ENCODE assay signal across 16 cellular contexts in genomic region chr12:116497051-116497529, GRCh38.
DNase-seq lines count a peak whose midpoint lies in the region; ATAC-seq and TF ChIP-seq lines count a peak whose summit lies in the region.
"Had no signal": no experiment of that assay in that cellular context is flagged by ENCODE, and none has a peak within 500 bp of the region (broad histone marks: within the 10 kb centered on the region; RNA-seq: fewer than 3 reads in every experiment).

No MANE protein-coding gene starts in this region.

- no peaks in the 10 kb centered on the region for H3K27me3 ChIP-seq in esophagus squamous epithelium
- H3K27me3 ChIP-seq in psoas muscle (ENCODE audit: insufficient read depth in 3 of 3, low read length in 2 of 3): no peaks in the 10 kb centered on the region
- H3K27me3 ChIP-seq: upper lobe of right lung had no signal

- TF ChIP-seq CTCF in esophagus squamous epithelium (IDR thresholded peaks at IDR 0.05): peak in 2 of 6 experiments; percentile 21 to 34
- TF ChIP-seq CTCF in psoas muscle (IDR thresholded peaks at IDR 0.05): no peak

- ATAC-seq in psoas muscle: peak; percentile 84 to 92 (median 88)
- no peak for ATAC-seq in HG02852 (IDR thresholded peaks at IDR 0.05; ENCODE audit: unreplicated experiment)
- no peak for ATAC-seq in GM18505 (IDR thresholded peaks at IDR 0.05; ENCODE audit: unreplicated experiment)
- ATAC-seq: upper lobe of right lung had no signal

- WGBS in esophagus squamous epithelium, 2 donors: 34 to 41% methylated on average over 4 to 7 of the region's 14 CpGs
- 31 to 58% (median 42%) methylated on average over 14 of the region's 14 CpGs for WGBS in psoas muscle, 3 donors

- intact Hi-C loops in esophagus squamous epithelium (cut with DNase I) (no loop called here), psoas muscle (cut with DNase I) (no loop called here)

- H3K4me3 ChIP-seq in esophagus squamous epithelium: no peak overlapping the region
- peak overlapping the region; percentile 15 for H3K4me3 ChIP-seq in psoas muscle
- H3K4me3 ChIP-seq: upper lobe of right lung had no signal

- TF ChIP-seq POLR2A in esophagus squamous epithelium (IDR thresholded peaks at IDR 0.05) (no peak), GM18505 (IDR thresholded peaks at IDR 0.05; ENCODE audit: borderline replicate concordance, extremely low read depth, insufficient read depth, insufficient read length) (no peak)

- in situ Hi-C loops in G401 (cut with HindIII; ENCODE audit: low sequenced_read_pairs): no loop called here

- H3K4me1 ChIP-seq in esophagus squamous epithelium (peaks cover 4 to 28% (median 9%) of the 10 kb centered on the region in 3 donors), psoas muscle (peaks cover 19% of the 10 kb centered on the region)
- H3K4me1 ChIP-seq: upper lobe of right lung had no signal

- DNase-seq in G401 (ENCODE audit: low spot score) (peak; percentile 68), SW480 (ENCODE audit: low spot score) (peak; percentile 86), esophagus squamous epithelium (lab: John Stamatoyannopoulos, UW) (no peak), psoas muscle (peak; percentile 43 to 64)
- DNase-seq in central memory CD4-positive, alpha-beta T cell: no peak
- no peak for DNase-seq in effector CD8-positive, alpha-beta T cell (lab: John Stamatoyannopoulos, UW)
- DNase-seq: DMS153; foreskin melanocyte; Kasumi-1; naive B cell; SHP77; stimulated activated CD4-positive, alpha-beta T cell treated with anti-CD3 and anti-CD28 coated beads, Interleukin-15, amount 100 ng/mL, for 24 hours; stimulated activated naive CD4-positive, alpha-beta T cell; upper lobe of right lung had no signal

- peak overlapping the region; percentile 42 to 70 (median 59) for H3K27ac ChIP-seq in esophagus squamous epithelium
- H3K27ac ChIP-seq in psoas muscle: peak overlapping the region; percentile 73
- H3K27ac ChIP-seq: upper lobe of right lung had no signal

- no peaks in the 10 kb centered on the region for H3K36me3 ChIP-seq in esophagus squamous epithelium
- H3K36me3 ChIP-seq in psoas muscle (ENCODE audit: insufficient read depth in 1 of 2, low read depth in 1 of 2): no peaks in the 10 kb centered on the region
- H3K36me3 ChIP-seq: upper lobe of right lung had no signal

- no peaks in the 10 kb centered on the region for H3K9me3 ChIP-seq in esophagus squamous epithelium
- H3K9me3 ChIP-seq in psoas muscle: no peaks in the 10 kb centered on the region
- H3K9me3 ChIP-seq: upper lobe of right lung had no signal

Comparison
In these comparisons a context has a peak if more than half of its experiments do, and no peak if none do; other contexts are left out.
1. DNase-seq: peak in G401 (single experiment), SW480 (single experiment) and psoas muscle (2 of 2); none in esophagus squamous epithelium (single experiment), central memory CD4-positive, alpha-beta T cell (single experiment) and effector CD8-positive, alpha-beta T cell (single experiment).
2. ATAC-seq: peak in psoas muscle (4 of 4); none in HG02852 (single experiment) and GM18505 (single experiment).